ENCODE assay signal across 21 cellular contexts in genomic region chr9:96564217-96564616, GRCh38. TPM values are rescaled to one million over a fixed set of nuclear protein-coding genes. Genes with fewer than 3 reads are reported as not detected.
DNase-seq lines count a peak whose midpoint lies in the region; ATAC-seq and TF ChIP-seq lines count a peak whose summit lies in the region.
"Had no signal": no experiment of that assay in that cellular context is flagged by ENCODE, and none has a peak within 500 bp of the region (broad histone marks: within the 10 kb centered on the region; RNA-seq: fewer than 3 reads in every experiment).

No MANE protein-coding gene starts in this region.

- H3K9me3 ChIP-seq in left ventricle myocardium inferior (replicated peaks) (no peaks in the 10 kb centered on the region), parathyroid adenoma (ENCODE audit: control insufficient read depth, low read length) (no peaks in the 10 kb centered on the region), BE2C (no peaks in the 10 kb centered on the region)
- H3K9me3 ChIP-seq: A549, pancreas, upper lobe of right lung had no signal

- no peak for ATAC-seq in Right ventricle myocardium superior (ENCODE audit: poor library complexity)
- ATAC-seq: A549, foreskin keratinocyte, natural killer cell, pancreas, sciatic nerve, upper lobe of right lung had no signal

- no peaks in the 10 kb centered on the region for H3K79me2 ChIP-seq in parathyroid adenoma

- H3K4me3 ChIP-seq in left ventricle myocardium inferior = no peak overlapping the region
- H3K4me3 ChIP-seq in dorsolateral prefrontal cortex = peak overlapping the region in 8 of 59 donors; percentile 0 to 86 (median 4)
- no peak overlapping the region for H3K4me3 ChIP-seq in parathyroid adenoma (ENCODE audit: low read depth, low read length)
- no peak overlapping the region for H3K4me3 ChIP-seq in BE2C (ENCODE audit: low read depth, low read length)
- H3K4me3 ChIP-seq: A549, pancreas, upper lobe of right lung had no signal

- H3K27me3 ChIP-seq in left ventricle myocardium inferior (ENCODE audit: low read depth) = no peaks in the 10 kb centered on the region
- H3K27me3 ChIP-seq in dorsolateral prefrontal cortex = no peaks in the 10 kb centered on the region
- no peaks in the 10 kb centered on the region for H3K27me3 ChIP-seq in parathyroid adenoma (ENCODE audit: control insufficient read depth, insufficient read depth, low read length)
- 0 out of 2 replicates have a peak, but pooled peaks cover 3% of the 10 kb centered on the region for H3K27me3 ChIP-seq in BE2C
- H3K27me3 ChIP-seq: foreskin keratinocyte, pancreas, upper lobe of right lung had no signal

- H2AFZ ChIP-seq in parathyroid adenoma = no peak overlapping the region

- DNase-seq in left ventricle myocardium inferior = no peak
- DNase-seq in Right ventricle myocardium superior = no peak
- DNase-seq in dorsolateral prefrontal cortex = no peak
- no peak for DNase-seq in AG08395 (ENCODE audit: low spot score)
- no peak for DNase-seq in EL
- no peak for DNase-seq in BE2C
- DNase-seq in NCI-H345 treated with DMSO at 0.1 percent for 48 hours (lab: John Stamatoyannopoulos, UW; ENCODE audit: unreplicated experiment) = no peak
- DNase-seq: Calu3; cerebellar nuclear complex; foreskin keratinocyte; IMR-90; natural killer cell; NCI-H1105; NCI-H2029; NCI-H69; pancreas; stimulated activated CD4-positive, alpha-beta T cell treated with anti-CD3 and anti-CD28 coated beads, Interleukin-15, amount 100 ng/mL, for 24 hours; upper lobe of right lung had no signal

- intact Hi-C loops in left ventricle myocardium inferior (cut with micrococcal nuclease) (loop anchor here (10.0 kb wide), 1 partner anchor 109 kb away; the partner anchor contains the start of gene HABP4), Right ventricle myocardium superior (cut with DNase I) (loop anchor here (10.0 kb wide), 2 partner anchors 51 to 109 kb away; partner anchors contain the start of genes CDC14B and HABP4), dorsolateral prefrontal cortex (cut with DNase I) (loop anchor here in 1 of 2 donors (10.0 kb wide), 1 partner anchor 149 kb away; the partner anchor contains the start of gene ZNF367)

- H3K27ac ChIP-seq in left ventricle myocardium inferior (replicated peaks) (peak overlapping the region; percentile 93), dorsolateral prefrontal cortex (peak overlapping the region in 58 of 59 donors; percentile 0 to 99 (median 95)), parathyroid adenoma (peak overlapping the region; percentile 11)
- H3K27ac ChIP-seq: A549, foreskin keratinocyte, pancreas, upper lobe of right lung had no signal

- H3K4me1 ChIP-seq in left ventricle myocardium inferior (peaks cover 52% of the 10 kb centered on the region), parathyroid adenoma (no peaks in the 10 kb centered on the region), BE2C (no peaks in the 10 kb centered on the region; the same call in 1 of the 2 replicates)

- H3K9ac ChIP-seq in parathyroid adenoma = no peak overlapping the region

- no peak overlapping the region for H3K4me2 ChIP-seq in parathyroid adenoma (ENCODE audit: low read length)
- H3K4me2 ChIP-seq: A549 had no signal

- H3K36me3 ChIP-seq in left ventricle myocardium inferior = peaks cover 20% of the 10 kb centered on the region
- H3K36me3 ChIP-seq in parathyroid adenoma (ENCODE audit: control insufficient read depth, insufficient read depth, low read length) = no peaks in the 10 kb centered on the region
- H3K36me3 ChIP-seq in BE2C = no peaks in the 10 kb centered on the region

- TF ChIP-seq CTCF in left ventricle myocardium inferior (IDR thresholded peaks at IDR 0.05; ENCODE audit: borderline replicate concordance) (no peak), dorsolateral prefrontal cortex (IDR thresholded peaks at IDR 0.05 in 54 of 56, conservative IDR thresholded peaks at IDR 0.05 in 2 of 56; ENCODE audit: low read depth in 1 of 56, partially characterized antibody in 56 of 56) (no peak), parathyroid adenoma (IDR thresholded peaks at IDR 0.05) (no peak), BE2C (IDR thresholded peaks at IDR 0.05; ENCODE audit: low read depth, low read length) (no peak)

RNA-seq across cellular contexts. Expression of gene CDC14B, which starts 55.4 kb away (rescaled TPM):
- 26.4 TPM for total RNA-seq in left ventricle myocardium inferior
- 15.1 TPM for total RNA-seq in Right ventricle myocardium superior
- 100 to 1,000 TPM in 3 of 120 experiments, 10 to 100 TPM in 117; 28.9 to 134 (median 53.2) TPM for total RNA-seq in dorsolateral prefrontal cortex
- polyA plus RNA-seq in BE2C (2012; ENCODE audit: insufficient read depth, insufficient read length, low read depth) = 0.83 TPM

Comparison
In these comparisons a context has a peak if more than half of its experiments do, and no peak if none do; other contexts are left out.
1. H3K27ac ChIP-seq: peak in every context shown above with its lines; median percentile 95 in dorsolateral prefrontal cortex; 93 in left ventricle myocardium inferior; 11 in parathyroid adenoma.